ENCODE assay signal across 1 cellular context in genomic region chr7:143250199-143250598, GRCh38.
TF ChIP-seq lines count a peak whose summit lies in the region.

No MANE protein-coding gene starts in this region.

TF ChIP-seq in SK-N-SH treated with all-trans-retinoic acid at 6 μM for 48 hours, 23 proteins besides CTCF, POLR2A, EP300 and RAD21:
- no peak for TF ChIP-seq TSHZ2 (CRISPR knock-in tag; IDR thresholded peaks at IDR 0.05)
- TF ChIP-seq PATZ1 (CRISPR knock-in tag; IDR thresholded peaks at IDR 0.05; ENCODE audit: borderline replicate concordance): no peak
- TF ChIP-seq ZFP3 (CRISPR knock-in tag; IDR thresholded peaks at IDR 0.05): no peak
- TF ChIP-seq PPARA (CRISPR knock-in tag; IDR thresholded peaks at IDR 0.05; ENCODE audit: borderline replicate concordance): no peak
- no peak for TF ChIP-seq GLIS3 (CRISPR knock-in tag; IDR thresholded peaks at IDR 0.05)
- no peak for TF ChIP-seq ZNF565 (CRISPR knock-in tag; conservative IDR thresholded peaks at IDR 0.05; ENCODE audit: low read depth)
- no peak for TF ChIP-seq SNAI2 (CRISPR knock-in tag; IDR thresholded peaks at IDR 0.05)
- TF ChIP-seq ZNF70 (CRISPR knock-in tag; IDR thresholded peaks at IDR 0.05): no peak
- TF ChIP-seq ESRRG (CRISPR knock-in tag; IDR thresholded peaks at IDR 0.05): no peak
- no peak for TF ChIP-seq ZFP30 (CRISPR knock-in tag; IDR thresholded peaks at IDR 0.05)
- no peak for TF ChIP-seq POU6F1 (CRISPR knock-in tag; IDR thresholded peaks at IDR 0.05; ENCODE audit: borderline replicate concordance, low read depth)
- no peak for TF ChIP-seq OSR1 (CRISPR knock-in tag; IDR thresholded peaks at IDR 0.05)
- TF ChIP-seq ARNTL (CRISPR knock-in tag; IDR thresholded peaks at IDR 0.05; ENCODE audit: borderline replicate concordance, low read depth): no peak
- no peak for TF ChIP-seq TCF4 (CRISPR knock-in tag; IDR thresholded peaks at IDR 0.05; ENCODE audit: borderline replicate concordance)
- TF ChIP-seq BACH2 (CRISPR knock-in tag; IDR thresholded peaks at IDR 0.05; ENCODE audit: borderline replicate concordance): no peak
- no peak for TF ChIP-seq ISL1 (CRISPR knock-in tag; IDR thresholded peaks at IDR 0.05)
